Comparison of ENCODE assay signal across 18 cellular contexts in the genomic region with DNA sequence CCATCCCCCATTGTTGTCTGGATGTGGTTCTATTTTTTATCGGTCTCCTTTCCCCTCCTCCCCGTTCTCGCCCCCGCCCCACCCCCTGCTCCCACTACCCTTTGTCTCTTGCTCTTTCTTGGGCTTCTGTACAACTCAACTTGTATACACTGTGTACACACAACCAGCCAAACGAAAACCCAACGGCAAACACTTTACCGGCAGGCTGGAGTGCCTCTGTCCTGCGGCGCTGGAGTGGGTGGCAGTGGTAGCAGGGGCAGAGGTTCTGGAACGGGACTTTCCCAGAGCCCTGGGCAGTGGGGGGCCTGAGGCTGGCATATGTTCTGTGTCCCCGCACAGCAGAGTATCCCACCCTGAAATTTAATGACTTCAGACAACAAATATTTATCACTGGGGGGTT. TPM values are rescaled to one million over a fixed set of nuclear protein-coding genes. Genes with fewer than 3 reads are reported as not detected.
DNase-seq lines count a peak whose midpoint lies in the region; ATAC-seq and TF ChIP-seq lines count a peak whose summit lies in the region.
"Had no signal": no experiment of that assay in that cellular context is flagged by ENCODE, and none has a peak within 500 bp of the region (broad histone marks: within the 10 kb centered on the region; RNA-seq: fewer than 3 reads in every experiment).

No MANE protein-coding gene starts in this region.

- no peak overlapping the region for H3K4me3 Mint-ChIP-seq in activated naive CD8-positive, alpha-beta T cell
- no peak overlapping the region for H3K4me3 Mint-ChIP-seq in activated naive CD8-positive, alpha-beta T cell treated with anti-CD3 and anti-CD28 coated beads for 36 hours
- H3K4me3 Mint-ChIP-seq in progenitor cell of endocrine pancreas (ENCODE audit: low read depth) (no peak overlapping the region), H9 (no peak overlapping the region)
- H3K4me3 Mint-ChIP-seq: B cell; CD4-positive, CD25-positive, alpha-beta regulatory T cell; CD8-positive, alpha-beta T cell; GM23338; HFFc6 had no signal

- no peak overlapping the region for H2BK12ac ChIP-seq in H9 (ENCODE audit: insufficient read length, low read depth, low read length)

- H3K4ac ChIP-seq in H9 (ENCODE audit: low read depth, low read length): no peak overlapping the region

- no peaks in the 10 kb centered on the region for H3K36me3 Mint-ChIP-seq in activated naive CD8-positive, alpha-beta T cell
- H3K36me3 Mint-ChIP-seq in activated naive CD8-positive, alpha-beta T cell treated with anti-CD3 and anti-CD28 coated beads for 36 hours: peaks cover 12% of the 10 kb centered on the region
- peaks cover 17% of the 10 kb centered on the region for H3K36me3 Mint-ChIP-seq in progenitor cell of endocrine pancreas (ENCODE audit: insufficient read depth)
- peaks cover 29 to 56% (median 55%) of the 10 kb centered on the region in 3 experiments for H3K36me3 Mint-ChIP-seq in H9 (ENCODE audit: insufficient read depth in 1 of 3, low read depth in 3 of 3)

- no peaks in the 10 kb centered on the region for H3K79me2 ChIP-seq in H9 (ENCODE audit: insufficient read depth, low read length)

- no peak overlapping the region for H3K4me3 ChIP-seq in upper lobe of right lung
- H3K4me3 ChIP-seq: BLaER1, GM23338, HAP-1 had no signal

- no peak overlapping the region for H3T11ph ChIP-seq in H9 (ENCODE audit: low read length)

- H2AK5ac ChIP-seq in H9 (ENCODE audit: insufficient read length, low read length): no peak overlapping the region

- no peak overlapping the region for H2BK120ac ChIP-seq in H9 (ENCODE audit: low read depth, low read length, poor library complexity, severe bottlenecking)

- H3K4me1 ChIP-seq in upper lobe of right lung (no peaks in the 10 kb centered on the region), H9 (ENCODE audit: insufficient read depth, low read length) (no peaks in the 10 kb centered on the region)
- H3K4me1 ChIP-seq: BLaER1, Caco-2, HAP-1 had no signal

- DNase-seq in activated naive CD8-positive, alpha-beta T cell treated with anti-CD3 and anti-CD28 coated beads for 36 hours: no peak
- DNase-seq in progenitor cell of endocrine pancreas (ENCODE audit: low spot score, unreplicated experiment) (no peak), upper lobe of right lung (no peak), SHP77 treated with DMSO at 0.1 percent for 48 hours (lab: John Stamatoyannopoulos, UW) (no peak), H9 (no peak)
- DNase-seq: Caco-2; CD4-positive, CD25-positive, alpha-beta regulatory T cell; CD8-positive, alpha-beta T cell; DMS153; DND-41; HFFc6 had no signal

- H4K5ac ChIP-seq in H9 (ENCODE audit: insufficient read length, low read depth, low read length): no peak overlapping the region

- H3K27ac Mint-ChIP-seq in activated naive CD8-positive, alpha-beta T cell: peak overlapping the region; percentile 41
- H3K27ac Mint-ChIP-seq in activated naive CD8-positive, alpha-beta T cell treated with anti-CD3 and anti-CD28 coated beads for 36 hours: no peak overlapping the region
- H3K27ac Mint-ChIP-seq in progenitor cell of endocrine pancreas (peak overlapping the region; percentile 95), H9 (no peak overlapping the region)
- H3K27ac Mint-ChIP-seq: B cell; CD4-positive, CD25-positive, alpha-beta regulatory T cell; CD8-positive, alpha-beta T cell; GM23338; HFFc6 had no signal

- H3K9me3 Mint-ChIP-seq in activated naive CD8-positive, alpha-beta T cell (ENCODE audit: low read depth): no peaks in the 10 kb centered on the region
- H3K9me3 Mint-ChIP-seq in activated naive CD8-positive, alpha-beta T cell treated with anti-CD3 and anti-CD28 coated beads for 36 hours: no peaks in the 10 kb centered on the region
- H3K9me3 Mint-ChIP-seq in progenitor cell of endocrine pancreas (ENCODE audit: low read depth): no peaks in the 10 kb centered on the region
- H3K9me3 Mint-ChIP-seq in H9: no peaks in the 10 kb centered on the region
- H3K9me3 Mint-ChIP-seq: CD8-positive, alpha-beta T cell; GM23338; HFFc6 had no signal

- H2BK5ac ChIP-seq in H9 (ENCODE audit: insufficient read length, low read length): no peak overlapping the region

- no CpG with 5 or more reads among the region's 11 CpGs for WGBS in H9 (ENCODE audit: extremely low coverage, insufficient read length, low lambda C conversion rate)

- H3K4me1 Mint-ChIP-seq in activated naive CD8-positive, alpha-beta T cell (ENCODE audit: low read depth): peaks cover 2% of the 10 kb centered on the region
- H3K4me1 Mint-ChIP-seq in activated naive CD8-positive, alpha-beta T cell treated with anti-CD3 and anti-CD28 coated beads for 36 hours: no peaks in the 10 kb centered on the region
- peaks cover 6% of the 10 kb centered on the region for H3K4me1 Mint-ChIP-seq in progenitor cell of endocrine pancreas (ENCODE audit: low read depth)
- H3K4me1 Mint-ChIP-seq in H9: peaks cover 5 to 7% of the 10 kb centered on the region in 2 experiments
- H3K4me1 Mint-ChIP-seq: B cell had no signal

- H3K79me1 ChIP-seq in H9 (ENCODE audit: insufficient read depth, low read depth, low read length, poor library complexity, severe bottlenecking): no peaks in the 10 kb centered on the region

- H3K14ac ChIP-seq in H9 (ENCODE audit: insufficient read depth, low read length): no peak overlapping the region

- H3K27ac ChIP-seq in upper lobe of right lung: no peak overlapping the region
- H3K27ac ChIP-seq in H9 (ENCODE audit: insufficient read length, low read depth, low read length): no peak overlapping the region
- H3K27ac ChIP-seq: 22Rv1, BLaER1, C4-2B had no signal

- H2BK20ac ChIP-seq in H9 (ENCODE audit: low read depth, low read length, poor library complexity, severe bottlenecking): no peak overlapping the region

- intact Hi-C loops in upper lobe of right lung (cut with DNase I): no loop called here

- H3K23me2 ChIP-seq in H9 (ENCODE audit: insufficient read length, low read depth, low read length, poor library complexity, severe bottlenecking): no peaks in the 10 kb centered on the region

- H3K23ac ChIP-seq in H9 (ENCODE audit: insufficient read length, low read depth, low read length): no peak overlapping the region

- no peak overlapping the region for H2BK15ac ChIP-seq in H9 (ENCODE audit: low read depth, low read length)

- TF ChIP-seq CTCF in progenitor cell of endocrine pancreas (IDR thresholded peaks at IDR 0.05; ENCODE audit: unreplicated experiment) (no peak), upper lobe of right lung (IDR thresholded peaks at IDR 0.05) (no peak), H9 (conservative IDR thresholded peaks at IDR 0.05) (no peak)

- H3K56ac ChIP-seq in H9 (ENCODE audit: insufficient read length, low read depth, low read length): no peak overlapping the region

- H3K9ac ChIP-seq in H9 (ENCODE audit: extremely low read depth, insufficient read length, low read length): no peak overlapping the region
- H3K9ac ChIP-seq: BLaER1 had no signal

- H3K27me3 Mint-ChIP-seq in activated naive CD8-positive, alpha-beta T cell: no peaks in the 10 kb centered on the region
- H3K27me3 Mint-ChIP-seq in activated naive CD8-positive, alpha-beta T cell treated with anti-CD3 and anti-CD28 coated beads for 36 hours: no peaks in the 10 kb centered on the region
- H3K27me3 Mint-ChIP-seq in progenitor cell of endocrine pancreas (no peaks in the 10 kb centered on the region), H9 (ENCODE audit: low read depth) (no peaks in the 10 kb centered on the region; the same call in 1 of the 2 replicates)
- H3K27me3 Mint-ChIP-seq: B cell; CD4-positive, CD25-positive, alpha-beta regulatory T cell had no signal

- H3K9me3 ChIP-seq in upper lobe of right lung (no peaks in the 10 kb centered on the region), H9 (ENCODE audit: control insufficient read depth, low read depth, low read length) (no peaks in the 10 kb centered on the region)
- H3K9me3 ChIP-seq: BLaER1, Caco-2, HAP-1 had no signal

- no peak overlapping the region for H3K18ac ChIP-seq in H9 (ENCODE audit: insufficient read length, low read depth, low read length)

- H4K91ac ChIP-seq in H9 (ENCODE audit: insufficient read length, low read depth, low read length): no peak overlapping the region

- ATAC-seq in upper lobe of right lung: peak; percentile 81
- ATAC-seq: CD8-positive, alpha-beta T cell had no signal

- H3K27me3 ChIP-seq in upper lobe of right lung (no peaks in the 10 kb centered on the region), H9 (ENCODE audit: insufficient read depth, low read length) (no peaks in the 10 kb centered on the region)
- H3K27me3 ChIP-seq: BLaER1 had no signal

- peaks cover 32% of the 10 kb centered on the region for H3K36me3 ChIP-seq in upper lobe of right lung

- H4K8ac ChIP-seq in H9 (replicated peaks; ENCODE audit: insufficient read length, low read depth, low read length): no peak overlapping the region

- no peak overlapping the region for H2AFZ ChIP-seq in H9 (ENCODE audit: low read length)
- H2AFZ ChIP-seq: GM23338 had no signal

- no peak overlapping the region for H3K4me2 ChIP-seq in H9 (ENCODE audit: insufficient read depth, insufficient read length, low read length)
- H3K4me2 ChIP-seq: BLaER1, GM23338 had no signal

- H4K20me1 ChIP-seq in H9 (ENCODE audit: control insufficient read depth, insufficient read depth, insufficient read length): peaks cover 2% of the 10 kb centered on the region

RNA-seq across cellular contexts. Expression of gene RRAS, which starts 13.7 kb away (rescaled TPM):
- 1 to 10 TPM; 4.4 to 5.0 TPM for total RNA-seq in activated naive CD8-positive, alpha-beta T cell treated with anti-CD3 and anti-CD28 coated beads for 36 hours
- total RNA-seq in progenitor cell of endocrine pancreas: 2.6 and 3.9 TPM in 2 replicates
- 138 TPM for total RNA-seq in upper lobe of right lung
- 8.3 and 9.9 TPM in 2 replicates for total RNA-seq in H9 (2021)

RNA-seq across cellular contexts. Expression of gene SCAF1, which starts 15.8 kb away (rescaled TPM):
- total RNA-seq in activated naive CD8-positive, alpha-beta T cell treated with anti-CD3 and anti-CD28 coated beads for 36 hours: 10 to 100 TPM; 58.9 to 62.2 TPM
- 83.2 and 90.7 TPM in 2 replicates for total RNA-seq in progenitor cell of endocrine pancreas
- 67.9 TPM for total RNA-seq in upper lobe of right lung
- 85.3 and 86.4 TPM in 2 replicates for total RNA-seq in H9 (2021)

RNA-seq across cellular contexts. Expression of gene PRR12, which starts 35.3 kb away (rescaled TPM):
- 10 to 100 TPM; 16.0 to 17.8 TPM for total RNA-seq in activated naive CD8-positive, alpha-beta T cell treated with anti-CD3 and anti-CD28 coated beads for 36 hours
- total RNA-seq in progenitor cell of endocrine pancreas: 61.2 and 64.5 TPM in 2 replicates
- total RNA-seq in upper lobe of right lung: 30.9 TPM
- 64.2 and 65.9 TPM in 2 replicates for total RNA-seq in H9 (2021)

RNA-seq across cellular contexts. Expression of gene IRF3, which starts 39.4 kb away (rescaled TPM):
- total RNA-seq in activated naive CD8-positive, alpha-beta T cell treated with anti-CD3 and anti-CD28 coated beads for 36 hours: 100 to 1,000 TPM in 1 of 2 experiments, 10 to 100 TPM in 1; 94.5 to 105 TPM
- total RNA-seq in progenitor cell of endocrine pancreas (103 and 110 TPM in 2 replicates), upper lobe of right lung (86.4 TPM), H9 (2021) (185 and 205 TPM in 2 replicates)

RNA-seq across cellular contexts. Expression of gene BCL2L12, which starts 39.5 kb away (rescaled TPM):
- 10 to 100 TPM; 74.1 to 81.9 TPM for total RNA-seq in activated naive CD8-positive, alpha-beta T cell treated with anti-CD3 and anti-CD28 coated beads for 36 hours
- total RNA-seq in progenitor cell of endocrine pancreas: 58.5 and 59.0 TPM in 2 replicates
- 15.8 TPM for total RNA-seq in upper lobe of right lung
- total RNA-seq in H9 (2021): 145 and 154 TPM in 2 replicates

Comparison
In these comparisons a context has a peak if more than half of its experiments do, and no peak if none do; other contexts are left out.
1. H3K27ac Mint-ChIP-seq: peak in activated naive CD8-positive, alpha-beta T cell (single experiment) and progenitor cell of endocrine pancreas (single experiment); none in activated naive CD8-positive, alpha-beta T cell treated with anti-CD3 and anti-CD28 coated beads for 36 hours (single experiment) and H9 (0 of 3).
2. RNA of gene RRAS, which starts 13.7 kb away (total RNA-seq): 138 TPM in upper lobe of right lung (single experiment); 8.3 to 9.9 TPM in H9, 4.4 to 5.0 TPM in activated naive CD8-positive, alpha-beta T cell treated with anti-CD3 and anti-CD28 coated beads for 36 hours and 2.6 to 3.9 TPM in progenitor cell of endocrine pancreas; every median in the first group is over 10 times any median in the second.